In genomic region chr17:20040216-20040615, GRCh38 we compare ENCODE assay signal across 32 cellular contexts.
"Had no signal": no experiment of that assay in that cellular context is flagged by ENCODE, and none has a peak within 500 bp of the region (broad histone marks: within the 10 kb centered on the region; RNA-seq: fewer than 3 reads in every experiment).

No MANE protein-coding gene starts in this region.

- H3K27me3 Mint-ChIP-seq: type B pancreatic cell had no signal

- H3K4me3 Mint-ChIP-seq: natural killer cell; nephron; neural progenitor cell; stimulated activated memory B cell treated with anti-CD40 and anti-IgM and Interleukin-4, amounts not matched to agents 10 μg/mL and 1 μg/mL and 100 μg/mL, for 72 hours; stimulated activated naive CD8-positive, alpha-beta T cell treated with anti-CD3 and anti-CD28 coated beads, Interleukin-15, amount 100 ng/mL, for 72 hours; type B pancreatic cell had no signal

- H3K9me3 ChIP-seq: ovary, psoas muscle, spleen, suprapubic skin, testis, tibial artery, transverse colon, upper lobe of right lung, vagina had no signal

- H3K4me1 Mint-ChIP-seq: nephron; neural progenitor cell; stimulated activated memory B cell treated with anti-CD40 and anti-IgM and Interleukin-4, amounts not matched to agents 10 μg/mL and 1 μg/mL and 100 μg/mL, for 72 hours had no signal

- H2AFZ ChIP-seq: neural progenitor cell, parathyroid adenoma had no signal

- H3K9me3 Mint-ChIP-seq: natural killer cell; nephron; neural progenitor cell; stimulated activated memory B cell treated with anti-CD40 and anti-IgM and Interleukin-4, amounts not matched to agents 10 μg/mL and 1 μg/mL and 100 μg/mL, for 72 hours; stimulated activated naive CD8-positive, alpha-beta T cell treated with anti-CD3 and anti-CD28 coated beads, Interleukin-15, amount 100 ng/mL, for 72 hours; type B pancreatic cell had no signal

- H3K9ac ChIP-seq: neural progenitor cell, parathyroid adenoma had no signal

- H3K36me3 Mint-ChIP-seq: natural killer cell; neural progenitor cell; stimulated activated memory B cell treated with anti-CD40 and anti-IgM and Interleukin-4, amounts not matched to agents 10 μg/mL and 1 μg/mL and 100 μg/mL, for 72 hours; type B pancreatic cell had no signal

- ATAC-seq: natural killer cell; psoas muscle; right cardiac atrium; sciatic nerve; stimulated activated memory B cell treated with anti-CD40 and anti-IgM and Interleukin-4, amounts not matched to agents 10 μg/mL and 1 μg/mL and 100 μg/mL, for 72 hours; stimulated activated naive CD8-positive, alpha-beta T cell treated with anti-CD3 and anti-CD28 coated beads, Interleukin-15, amount 100 ng/mL, for 72 hours; stimulated activated naive CD8-positive, alpha-beta T cell treated with anti-CD3 and anti-CD28 coated beads, Interleukin-15, Interleukin-2, amounts not matched to agents 100 U/mL and 50 U/mL, for 24 hours; upper lobe of right lung had no signal

- DNase-seq: natural killer cell; occipital lobe; ovary; posterior cingulate gyrus; psoas muscle; right cardiac atrium; spleen; stimulated activated CD4-positive, alpha-beta T cell treated with anti-CD3 and anti-CD28 coated beads, Interleukin-12 subunit alpha, Interleukin-12 subunit beta, amount 100 ng/mL, for 4 hours; stimulated activated CD4-positive, alpha-beta T cell treated with anti-CD3 and anti-CD28 coated beads, Interleukin-1b, Interleukin-23, amount 100 ng/mL, for 48 hours; stimulated activated CD4-positive, alpha-beta T cell treated with anti-CD3 and anti-CD28 coated beads, Interleukin-4, amount 100 ng/mL, for 1 hour; stimulated activated CD4-positive, alpha-beta T cell treated with anti-CD3 and anti-CD28 coated beads, Interleukin-4, amount 100 ng/mL, for 4 hours; stimulated activated CD8-positive, alpha-beta memory T cell treated with anti-CD3 and anti-CD28 coated beads, Interleukin-4, amount 100 ng/mL, for 48 hours; stimulated activated naive CD4-positive, alpha-beta T cell; stimulated activated naive CD8-positive, alpha-beta T cell treated with anti-CD3 and anti-CD28 coated beads, Interleukin-15, amount 100 ng/mL, for 72 hours; stimulated activated naive CD8-positive, alpha-beta T cell treated with anti-CD3 and anti-CD28 coated beads, Interleukin-15, Interleukin-2, amounts not matched to agents 100 U/mL and 50 U/mL, for 24 hours; substantia nigra; testis; tibial artery; transverse colon; upper lobe of right lung had no signal

- H3K36me3 ChIP-seq: neural progenitor cell, ovary, spleen, suprapubic skin, tibial artery, transverse colon, upper lobe of right lung, vagina had no signal

- H3K27ac ChIP-seq: neural progenitor cell, ovary, parathyroid adenoma, psoas muscle, skin epidermis, spleen, suprapubic skin, testis, tibial artery, transverse colon, upper lobe of right lung, vagina had no signal

- H3K4me3 ChIP-seq: neural progenitor cell, ovary, psoas muscle, skin epidermis, smooth muscle cell, spleen, suprapubic skin, testis, tibial artery, transverse colon, upper lobe of right lung, vagina had no signal

- FAIRE-seq: urothelium cell line had no signal

- H3K27ac Mint-ChIP-seq: natural killer cell; nephron; neural progenitor cell; progenitor cell of endocrine pancreas; stimulated activated memory B cell treated with anti-CD40 and anti-IgM and Interleukin-4, amounts not matched to agents 10 μg/mL and 1 μg/mL and 100 μg/mL, for 72 hours; type B pancreatic cell had no signal

- H3K27me3 ChIP-seq: neural progenitor cell, ovary, spleen, suprapubic skin, testis, tibial artery, vagina had no signal

- H3K4me1 ChIP-seq: neural progenitor cell, parathyroid adenoma, psoas muscle, spleen, suprapubic skin, testis, tibial artery, transverse colon, upper lobe of right lung, vagina had no signal

- H3K4me2 ChIP-seq: neural progenitor cell, smooth muscle cell had no signal
